ENCODE assay signal across 16 cellular contexts in genomic region chr7:36958094-36958718, GRCh38.
DNase-seq lines count a peak whose midpoint lies in the region; TF ChIP-seq lines count a peak whose summit lies in the region.
"Had no signal": no experiment of that assay in that cellular context is flagged by ENCODE, and none has a peak within 500 bp of the region (broad histone marks: within the 10 kb centered on the region; RNA-seq: fewer than 3 reads in every experiment).

No MANE protein-coding gene starts in this region.

- H3K4me1 Mint-ChIP-seq in CD14-positive monocyte: no peaks in the 10 kb centered on the region
- H3K4me1 Mint-ChIP-seq in endothelial cell (ENCODE audit: unreplicated experiment): peaks cover 17% of the 10 kb centered on the region

- H3K27me3 Mint-ChIP-seq in CD14-positive monocyte (ENCODE audit: low read depth in 3 of 3) (peaks cover 0 to 1% (median 0%) of the 10 kb centered on the region in 3 donors), endothelial cell (ENCODE audit: unreplicated experiment) (peaks cover 4% of the 10 kb centered on the region)
- H3K27me3 Mint-ChIP-seq: B cell had no signal

- H3K36me3 Mint-ChIP-seq in CD14-positive monocyte: peaks cover 8 to 9% of the 10 kb centered on the region in 2 donors
- H3K36me3 Mint-ChIP-seq in endothelial cell (ENCODE audit: low read depth, unreplicated experiment): no peaks in the 10 kb centered on the region

- H3K27ac ChIP-seq in KMS-11: no peak overlapping the region; the same call in 1 of the 2 replicates
- H3K27ac ChIP-seq: PC-9 had no signal

- peaks cover 63% of the 10 kb centered on the region for H3K4me1 ChIP-seq in KMS-11 (ENCODE audit: low read depth, poor library complexity, severe bottlenecking)

- TF ChIP-seq CTCF in KMS-11 (conservative IDR thresholded peaks at IDR 0.05; ENCODE audit: low read depth, low read length) (no peak), CD14-positive monocyte (IDR thresholded peaks at IDR 0.05) (no peak), endothelial cell (IDR thresholded peaks at IDR 0.05; ENCODE audit: unreplicated experiment) (no peak)

- peaks cover 0 to 2% (median 0%) of the 10 kb centered on the region in 7 donors for H3K9me3 Mint-ChIP-seq in CD14-positive monocyte
- H3K9me3 Mint-ChIP-seq in endothelial cell (ENCODE audit: unreplicated experiment): no peaks in the 10 kb centered on the region
- H3K9me3 Mint-ChIP-seq: CD8-positive, alpha-beta memory T cell; T-helper 1 cell treated with Interleukin-12 subunit alpha and Interleukin-12 subunit beta and Interleukin-4 antibody, amounts not matched to agents 30 μg/mL and 1 μg/mL, for 36 hours had no signal

- H3K4me3 Mint-ChIP-seq in CD14-positive monocyte (no peak overlapping the region), endothelial cell (ENCODE audit: unreplicated experiment) (no peak overlapping the region)
- H3K4me3 Mint-ChIP-seq: B cell; CD8-positive, alpha-beta memory T cell; T-helper 1 cell treated with Interleukin-12 subunit alpha and Interleukin-12 subunit beta and Interleukin-4 antibody, amounts not matched to agents 30 μg/mL and 1 μg/mL, for 36 hours had no signal

- H3K27ac Mint-ChIP-seq in CD14-positive monocyte (no peak overlapping the region), endothelial cell (ENCODE audit: unreplicated experiment) (no peak overlapping the region)
- H3K27ac Mint-ChIP-seq: B cell; CD8-positive, alpha-beta memory T cell; T-helper 1 cell treated with Interleukin-12 subunit alpha and Interleukin-12 subunit beta and Interleukin-4 antibody, amounts not matched to agents 30 μg/mL and 1 μg/mL, for 36 hours had no signal

- no peak overlapping the region for H3K9ac ChIP-seq in KMS-11

- H3K4me2 ChIP-seq in KMS-11: peak overlapping the region; percentile 52
- H3K4me2 ChIP-seq: PC-9 had no signal

- no peak overlapping the region for H3K4me3 ChIP-seq in KMS-11 (IDR thresholded peaks at IDR 0.05; ENCODE audit: insufficient read depth, low read depth, low read length)
- H3K4me3 ChIP-seq: MG63, PC-9 had no signal

- H4K20me1 ChIP-seq in KMS-11 (ENCODE audit: insufficient read depth): no peaks in the 10 kb centered on the region

- no peaks in the 10 kb centered on the region for H3K79me2 ChIP-seq in KMS-11 (ENCODE audit: insufficient read depth, low read depth)

- DNase-seq in COLO668 (lab: John Stamatoyannopoulos, UW; ENCODE audit: unreplicated experiment) (peak; percentile 48), NCI-H526 (lab: John Stamatoyannopoulos, UW) (peak; percentile 77 to 82), kidney glomerular epithelial cell (lab: John Stamatoyannopoulos, UW) (peak; percentile 29), CD14-positive monocyte (ENCODE audit: low spot score) (no peak), T1000 (lab: John Stamatoyannopoulos, UW) (no peak), endothelial cell (ENCODE audit: low spot score) (no peak), hypothalamus (lab: John Stamatoyannopoulos, UW) (no peak)
- DNase-seq: CD8-positive, alpha-beta memory T cell; KG1; MG63; NCI-H1694 treated with DMSO at 0.1 percent for 48 hours; NCI-H524 treated with DMSO at 0.1 percent for 48 hours; PC-9 had no signal

- no peak overlapping the region for H2AFZ ChIP-seq in KMS-11 (ENCODE audit: low read depth)
- H2AFZ ChIP-seq: PC-9 had no signal

- intact Hi-C loops in CD14-positive monocyte (cut with micrococcal nuclease): no loop called here

- H3K27me3 ChIP-seq in KMS-11 (ENCODE audit: insufficient read depth, low read depth): no peaks in the 10 kb centered on the region
- H3K27me3 ChIP-seq: MG63 had no signal

- H3K36me3 ChIP-seq in KMS-11 (ENCODE audit: insufficient read depth): no peaks in the 10 kb centered on the region
- H3K36me3 ChIP-seq: MG63 had no signal

Comparison
In these comparisons a context has a peak if more than half of its experiments do, and no peak if none do; other contexts are left out.
1. DNase-seq: peak in COLO668 (single experiment), NCI-H526 (2 of 2) and kidney glomerular epithelial cell (single experiment); none in CD14-positive monocyte (single experiment), T1000 (single experiment), endothelial cell (single experiment) and hypothalamus (0 of 51).